In the genomic region with DNA sequence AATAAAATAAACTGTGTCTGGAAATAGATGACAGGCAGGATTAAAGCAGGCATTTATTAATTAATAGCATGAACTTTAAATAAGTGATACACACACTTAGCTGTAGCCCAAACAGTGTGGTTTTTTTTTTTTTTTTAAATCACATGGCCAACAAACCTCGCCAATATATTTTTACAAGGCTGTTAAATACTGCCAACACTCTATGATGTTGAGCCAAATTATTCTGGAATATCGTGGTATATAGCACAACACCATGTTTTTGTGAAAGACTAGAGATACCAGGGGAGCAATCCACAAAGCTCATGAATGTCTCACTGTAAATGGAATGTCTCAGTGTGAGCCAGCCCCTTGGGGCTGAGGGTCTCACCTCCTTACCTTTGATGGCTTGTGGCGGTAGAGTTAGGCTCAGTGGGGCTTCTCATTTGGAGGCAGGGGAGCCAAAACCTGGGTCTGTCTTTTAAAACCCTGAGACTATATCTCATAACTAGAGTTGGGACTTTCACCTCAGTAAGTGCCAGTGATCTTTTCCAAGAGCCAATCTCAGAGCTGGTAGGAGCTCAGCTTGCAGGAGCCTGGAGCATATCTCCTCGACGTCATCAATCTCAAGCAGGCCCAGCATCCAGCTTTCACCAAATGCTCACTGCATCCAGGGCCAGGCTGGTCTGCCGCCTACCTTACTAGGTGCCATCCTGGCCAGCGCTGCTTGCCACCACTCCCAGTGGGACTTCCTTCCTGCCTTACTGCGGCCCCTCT, we compare ENCODE assay signal across 23 cellular contexts.
A peak's percentile ranks its signal among the peaks of the same experiment; 100 is the strongest.
DNase-seq lines count a peak whose midpoint lies in the region; ATAC-seq and TF ChIP-seq lines count a peak whose summit lies in the region.
"Had no signal": no experiment of that assay in that cellular context is flagged by ENCODE, and none has a peak within 500 bp of the region (broad histone marks: within the 10 kb centered on the region; RNA-seq: fewer than 3 reads in every experiment).

No MANE protein-coding gene starts in this region.

- no peaks in the 10 kb centered on the region for H3K4me1 ChIP-seq in right cardiac atrium (ENCODE audit: control insufficient read depth, insufficient read depth, low read length)

- DNase-seq in LoVo (ENCODE audit: low spot score) (peak; percentile 10), cerebellum (ENCODE audit: low spot score) (peak; percentile 5), right cardiac atrium (peak in 2 of 3 donors; percentile 60 to 64), type B pancreatic cell (ENCODE audit: extremely low spot score, unreplicated experiment) (peak; percentile 49), omental fat pad (ENCODE audit: low spot score) (no peak), NCI-H2029 treated with DMSO at 0.1 percent for 48 hours (lab: John Stamatoyannopoulos, UW) (no peak)
- no peak for DNase-seq in activated CD8-positive, alpha-beta memory T cell treated with anti-CD3 and anti-CD28 coated beads for 24 hours
- DNase-seq: ACHN; C1 segment of cervical spinal cord; Calu3; CD8-positive, alpha-beta T cell; DMS153; IMR-90; NCI-H1105 treated with DMSO at 0.1 percent for 48 hours; NCI-H2081 treated with DMSO at 0.1 percent for 48 hours; NCI-H2171 treated with DMSO at 0.1 percent for 48 hours; NCI-H526 treated with DMSO at 0.1 percent for 48 hours; PC-3; RPMI8226; SIG-M5; SK-N-SH had no signal

- no peaks in the 10 kb centered on the region for H3K9me3 Mint-ChIP-seq in type B pancreatic cell
- H3K9me3 Mint-ChIP-seq: CD8-positive, alpha-beta T cell had no signal

- H3K4me3 ChIP-seq in right cardiac atrium (ENCODE audit: low read length), result no peak overlapping the region

- H3K36me3 Mint-ChIP-seq in type B pancreatic cell, result no peaks in the 10 kb centered on the region
- H3K36me3 Mint-ChIP-seq: CD8-positive, alpha-beta T cell had no signal

- H3K4me3 Mint-ChIP-seq in type B pancreatic cell, result no peak overlapping the region
- H3K4me3 Mint-ChIP-seq: CD8-positive, alpha-beta T cell had no signal

- ATAC-seq in right cardiac atrium (peak; percentile 49 to 59), omental fat pad (ENCODE audit: low FRiP score) (no peak)
- ATAC-seq: CD8-positive, alpha-beta T cell; HCT116; PC-3 had no signal

- no peaks in the 10 kb centered on the region for H3K27me3 ChIP-seq in right cardiac atrium (ENCODE audit: control insufficient read depth, insufficient read depth)

- no peak overlapping the region for H3K27ac ChIP-seq in right cardiac atrium (ENCODE audit: low read length)
- H3K27ac ChIP-seq: KMS-11 had no signal

- H3K4me1 Mint-ChIP-seq in type B pancreatic cell (ENCODE audit: unreplicated experiment), result no peaks in the 10 kb centered on the region

- H3K27me3 Mint-ChIP-seq in type B pancreatic cell, result peaks cover 7% of the 10 kb centered on the region

- no peak overlapping the region for H3K27ac Mint-ChIP-seq in type B pancreatic cell
- H3K27ac Mint-ChIP-seq: CD8-positive, alpha-beta T cell had no signal

- no peaks in the 10 kb centered on the region for H3K9me3 ChIP-seq in right cardiac atrium (ENCODE audit: control insufficient read depth, low read length)
- H3K9me3 ChIP-seq: SK-N-SH had no signal

- 49% methylated on average over 8 of the region's 8 CpGs for WGBS in right cardiac atrium

- TF ChIP-seq CTCF in type B pancreatic cell (conservative IDR thresholded peaks at IDR 0.05) (no peak), omental fat pad (IDR thresholded peaks at IDR 0.05) (no peak)

- intact Hi-C loops in right cardiac atrium (cut with DNase I), result no loop called here

Comparison
In these comparisons a context has a peak if more than half of its experiments do, and no peak if none do; other contexts are left out.
1. DNase-seq: peak in LoVo (single experiment), cerebellum (single experiment), right cardiac atrium (2 of 3) and type B pancreatic cell (single experiment); none in omental fat pad (single experiment), NCI-H2029 treated with DMSO at 0.1 percent for 48 hours (single experiment) and activated CD8-positive, alpha-beta memory T cell treated with anti-CD3 and anti-CD28 coated beads for 24 hours (single experiment).